ENCODE assay signal across 8 cellular contexts in genomic region chr6:159691133-159691962, GRCh38. TPM values are rescaled to one million over a fixed set of nuclear protein-coding genes. Genes with fewer than 3 reads are reported as not detected.
DNase-seq lines count a peak whose midpoint lies in the region; ATAC-seq and TF ChIP-seq lines count a peak whose summit lies in the region.

No MANE protein-coding gene starts in this region.

- BruUV-seq in A673 (replicated peaks; lab: Mats Ljungman, UMichigan) = TSS peak; percentile 65

- H3K4me1 ChIP-seq in A673 (ENCODE audit: insufficient read depth, low read length, poor library complexity, severe bottlenecking) (peaks cover 9% of the 10 kb centered on the region), neutrophil (ENCODE audit: control insufficient read depth in 1 of 2, insufficient read depth in 1 of 2, low read depth in 1 of 2, low read length in 1 of 2) (peaks cover 63 to 78% of the 10 kb centered on the region in 2 experiments)

- H3K36me3 ChIP-seq in A673 (ENCODE audit: insufficient read depth, low read length, poor library complexity, severe bottlenecking) (peaks cover 8% of the 10 kb centered on the region), neutrophil (peaks cover 67% of the 10 kb centered on the region)

- H3K9me3 ChIP-seq in A673 (ENCODE audit: low read depth, low read length, poor library complexity, severe bottlenecking) (no peaks in the 10 kb centered on the region), neutrophil (peaks cover 1% of the 10 kb centered on the region)

- H3K27ac ChIP-seq in A673 (ENCODE audit: low read depth, low read length, poor library complexity, severe bottlenecking) = peak overlapping the region; percentile 22
- peak overlapping the region; percentile 98 for H3K27ac ChIP-seq in neutrophil

- TF ChIP-seq CTCF in A673 (conservative IDR thresholded peaks at IDR 0.05; ENCODE audit: low read depth, low read length) (peak; percentile 80), WI38 (IDR thresholded peaks at IDR 0.05; ENCODE audit: low read depth, low read length) (peak; percentile 52; the same call in 1 of the 2 replicates), fibroblast of mammary gland (conservative IDR thresholded peaks at IDR 0.05; ENCODE audit: control insufficient read depth, insufficient read depth, low read depth, low read length) (peak; percentile 84), neutrophil (IDR thresholded peaks at IDR 0.05) (peak; percentile 98)

- intact Hi-C loops in A673 (cut with micrococcal nuclease; ENCODE audit: unreplicated experiment) = loop anchor here (2.0 to 10.0 kb wide), 4 partner anchors 36 to 763 kb away; partner anchors contain the start of genes TCP1 and WTAP

- H3K4me3 ChIP-seq in A673 (ENCODE audit: low read depth, low read length, poor library complexity, severe bottlenecking) (peak overlapping the region; percentile 97), WI38 (ENCODE audit: low read depth, low read length) (peak overlapping the region; percentile 66), fibroblast of mammary gland (ENCODE audit: control insufficient read depth, low read depth, low read length) (peak overlapping the region; percentile 82), neutrophil (ENCODE audit: low read depth in 1 of 2, low read length in 1 of 2) (peak overlapping the region; percentile 93)

- CTCF ChIA-PET in A673 (lab: Charles Lee) = interaction anchor here (0.8 kb wide), 1 partner anchor 162 kb away, joined by 7 read pairs; no protein-coding TSS in a partner anchor

- peak; percentile 83 for DNase-seq in A673 (ENCODE audit: low spot score)
- DNase-seq in GDM1 (lab: John Stamatoyannopoulos, UW) = peak; percentile 25
- peak; percentile 20 for DNase-seq in NCI-H1105 (lab: John Stamatoyannopoulos, UW)
- peak; percentile 92 for DNase-seq in fibroblast of mammary gland (ENCODE audit: low read depth)
- DNase-seq in GOT3 (lab: John Stamatoyannopoulos, UW) = no peak

- POLR2A ChIA-PET in A673 (lab: Charles Lee; ENCODE audit: low non-redundant PET) = no interaction called here

- ATAC-seq in HG02981 (IDR thresholded peaks at IDR 0.05; ENCODE audit: unreplicated experiment) = no peak

- no peaks in the 10 kb centered on the region for H3K27me3 ChIP-seq in A673 (replicated peaks; ENCODE audit: insufficient read depth, low read depth, low read length, poor library complexity)
- H3K27me3 ChIP-seq in neutrophil = no peaks in the 10 kb centered on the region

RNA-seq across cellular contexts. Expression of gene SOD2, which starts 1.7 kb away (rescaled TPM):
- 139 and 159 TPM in 2 replicates for total RNA-seq in A673 (2021)

RNA-seq across cellular contexts. Expression of gene WTAP, which starts 36.0 kb away (rescaled TPM):
- 109 and 110 TPM in 2 replicates for total RNA-seq in A673 (2021)
